In the genomic region with DNA sequence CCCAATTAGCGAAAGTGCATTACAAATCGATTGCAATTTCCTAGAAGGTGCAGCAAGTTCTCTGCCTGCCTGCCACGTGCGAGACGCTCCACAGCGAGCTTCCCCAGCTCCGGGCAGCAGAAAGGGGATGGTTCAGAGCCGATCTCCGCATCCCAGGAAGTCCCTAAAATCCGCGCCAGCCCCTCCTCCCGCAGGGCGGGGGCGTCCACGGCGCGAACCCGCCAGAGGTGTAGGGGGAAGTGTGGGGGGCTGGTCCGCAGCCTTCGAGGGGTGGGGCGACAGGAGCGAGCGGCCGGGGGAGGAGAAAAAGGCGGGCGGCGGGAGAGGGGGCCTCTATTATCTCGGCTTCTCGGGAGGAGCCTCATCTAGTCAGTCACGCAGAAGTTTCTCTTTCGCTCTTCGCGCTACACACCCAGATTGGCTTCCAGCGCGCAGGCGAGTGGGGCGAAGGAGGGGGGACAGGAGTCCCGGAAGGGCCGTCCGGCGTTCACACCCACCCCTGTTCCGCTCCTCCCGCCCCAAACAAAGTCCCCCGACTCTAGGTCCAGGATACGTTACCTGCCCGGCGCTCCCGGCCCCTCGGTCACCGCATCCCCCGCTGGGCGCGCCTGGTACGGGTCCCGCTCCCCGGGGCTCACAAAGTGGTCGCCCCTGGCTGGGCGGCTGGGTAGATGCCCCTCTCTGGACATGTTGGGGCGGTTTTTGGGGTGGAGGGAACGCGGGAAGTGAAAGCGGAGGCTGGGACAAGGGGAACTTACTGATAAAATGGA, we compare ENCODE assay signal across 1 cellular context.
TF ChIP-seq lines count a peak whose summit lies in the region.

No MANE protein-coding gene starts in this region.

TF ChIP-seq in K562, 482 proteins besides CTCF, POLR2A, EP300 and RAD21 (continued from another document and continues in another):
- TF ChIP-seq, protein P1, sequence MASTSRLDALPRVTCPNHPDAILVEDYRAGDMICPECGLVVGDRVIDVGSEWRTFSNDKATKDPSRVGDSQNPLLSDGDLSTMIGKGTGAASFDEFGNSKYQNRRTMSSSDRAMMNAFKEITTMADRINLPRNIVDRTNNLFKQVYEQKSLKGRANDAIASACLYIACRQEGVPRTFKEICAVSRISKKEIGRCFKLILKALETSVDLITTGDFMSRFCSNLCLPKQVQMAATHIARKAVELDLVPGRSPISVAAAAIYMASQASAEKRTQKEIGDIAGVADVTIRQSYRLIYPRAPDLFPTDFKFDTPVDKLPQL (IDR thresholded peaks at IDR 0.05; ENCODE audit: extremely low read depth, insufficient read length), result peak; percentile 64
- TF ChIP-seq ZNF263 (CRISPR knock-in tag; IDR thresholded peaks at IDR 0.05; ENCODE audit: borderline replicate concordance) (peak; percentile 74), SMARCC2 (IDR thresholded peaks at IDR 0.05; ENCODE audit: low read depth) (no peak; the same call in 1 of the 2 replicates), GATAD2B (IDR thresholded peaks at IDR 0.05; ENCODE audit: borderline replicate concordance) (no peak; the same call in 1 of the 2 replicates), FUS (optimal IDR thresholded peaks at IDR 0.05; ENCODE audit: low read depth, low read length) (no peak), SRSF9 (IDR thresholded peaks at IDR 0.05; ENCODE audit: borderline replicate concordance, low read depth, low read length) (no peak), SUPT5H (IDR thresholded peaks at IDR 0.05) (peak; percentile 88), ZEB2 (IDR thresholded peaks at IDR 0.05) (0 out of 2 replicates have a peak, but pooled peaks have one; percentile 45), KLF16 (IDR thresholded peaks at IDR 0.05) (no peak), PHF20 (IDR thresholded peaks at IDR 0.05; ENCODE audit: partially characterized antibody) (no peak), HOXB6 (CRISPR knock-in tag; IDR thresholded peaks at IDR 0.05; ENCODE audit: borderline replicate concordance) (no peak), SAFB2 (IDR thresholded peaks at IDR 0.05; ENCODE audit: borderline replicate concordance, low read depth, low read length, severe bottlenecking) (no peak), TBP (optimal IDR thresholded peaks at IDR 0.05; ENCODE audit: low read depth, low read length) (peak; percentile 92), ZNF79 (CRISPR knock-in tag; IDR thresholded peaks at IDR 0.05; ENCODE audit: low read depth) (no peak), ZNF121 (CRISPR knock-in tag; conservative IDR thresholded peaks at IDR 0.05) (no peak), FOXK1 (CRISPR knock-in tag; IDR thresholded peaks at IDR 0.05; ENCODE audit: borderline replicate concordance) (no peak), PHB2 (IDR thresholded peaks at IDR 0.05; ENCODE audit: low read depth) (no peak), XRCC3 (IDR thresholded peaks at IDR 0.05) (no peak), FOXJ3 (CRISPR knock-in tag; IDR thresholded peaks at IDR 0.05) (no peak), KDM1A (IDR thresholded peaks at IDR 0.05) (no peak; a peak in 2 of 4 replicates), TAF9B (IDR thresholded peaks at IDR 0.05; ENCODE audit: partially characterized antibody) (peak; percentile 39), DIDO1 (tag; IDR thresholded peaks at IDR 0.05; ENCODE audit: low read depth) (no peak), ETS2 (tag; IDR thresholded peaks at IDR 0.05; ENCODE audit: borderline replicate concordance, poor library complexity, severe bottlenecking) (no peak)
- TF ChIP-seq, protein P2, sequence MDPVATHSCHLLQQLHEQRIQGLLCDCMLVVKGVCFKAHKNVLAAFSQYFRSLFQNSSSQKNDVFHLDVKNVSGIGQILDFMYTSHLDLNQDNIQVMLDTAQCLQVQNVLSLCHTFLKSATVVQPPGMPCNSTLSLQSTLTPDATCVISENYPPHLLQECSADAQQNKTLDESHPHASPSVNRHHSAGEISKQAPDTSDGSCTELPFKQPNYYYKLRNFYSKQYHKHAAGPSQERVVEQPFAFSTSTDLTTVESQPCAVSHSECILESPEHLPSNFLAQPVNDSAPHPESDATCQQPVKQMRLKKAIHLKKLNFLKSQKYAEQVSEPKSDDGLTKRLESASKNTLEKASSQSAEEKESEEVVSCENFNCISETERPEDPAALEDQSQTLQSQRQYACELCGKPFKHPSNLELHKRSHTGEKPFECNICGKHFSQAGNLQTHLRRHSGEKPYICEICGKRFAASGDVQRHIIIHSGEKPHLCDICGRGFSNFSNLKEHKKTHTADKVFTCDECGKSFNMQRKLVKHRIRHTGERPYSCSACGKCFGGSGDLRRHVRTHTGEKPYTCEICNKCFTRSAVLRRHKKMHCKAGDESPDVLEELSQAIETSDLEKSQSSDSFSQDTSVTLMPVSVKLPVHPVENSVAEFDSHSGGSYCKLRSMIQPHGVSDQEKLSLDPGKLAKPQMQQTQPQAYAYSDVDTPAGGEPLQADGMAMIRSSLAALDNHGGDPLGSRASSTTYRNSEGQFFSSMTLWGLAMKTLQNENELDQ (CRISPR knock-in tag; IDR thresholded peaks at IDR 0.05; ENCODE audit: borderline replicate concordance), result no peak
- TF ChIP-seq, protein P3, sequence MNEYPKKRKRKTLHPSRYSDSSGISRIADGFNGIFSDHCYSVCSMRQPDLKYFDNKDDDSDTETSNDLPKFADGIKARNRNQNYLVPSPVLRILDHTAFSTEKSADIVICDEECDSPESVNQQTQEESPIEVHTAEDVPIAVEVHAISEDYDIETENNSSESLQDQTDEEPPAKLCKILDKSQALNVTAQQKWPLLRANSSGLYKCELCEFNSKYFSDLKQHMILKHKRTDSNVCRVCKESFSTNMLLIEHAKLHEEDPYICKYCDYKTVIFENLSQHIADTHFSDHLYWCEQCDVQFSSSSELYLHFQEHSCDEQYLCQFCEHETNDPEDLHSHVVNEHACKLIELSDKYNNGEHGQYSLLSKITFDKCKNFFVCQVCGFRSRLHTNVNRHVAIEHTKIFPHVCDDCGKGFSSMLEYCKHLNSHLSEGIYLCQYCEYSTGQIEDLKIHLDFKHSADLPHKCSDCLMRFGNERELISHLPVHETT (CRISPR knock-in tag; conservative IDR thresholded peaks at IDR 0.05 in 1 of 2, IDR thresholded peaks at IDR 0.05 in 1 of 2), result no peak
- TF ChIP-seq, protein P4, sequence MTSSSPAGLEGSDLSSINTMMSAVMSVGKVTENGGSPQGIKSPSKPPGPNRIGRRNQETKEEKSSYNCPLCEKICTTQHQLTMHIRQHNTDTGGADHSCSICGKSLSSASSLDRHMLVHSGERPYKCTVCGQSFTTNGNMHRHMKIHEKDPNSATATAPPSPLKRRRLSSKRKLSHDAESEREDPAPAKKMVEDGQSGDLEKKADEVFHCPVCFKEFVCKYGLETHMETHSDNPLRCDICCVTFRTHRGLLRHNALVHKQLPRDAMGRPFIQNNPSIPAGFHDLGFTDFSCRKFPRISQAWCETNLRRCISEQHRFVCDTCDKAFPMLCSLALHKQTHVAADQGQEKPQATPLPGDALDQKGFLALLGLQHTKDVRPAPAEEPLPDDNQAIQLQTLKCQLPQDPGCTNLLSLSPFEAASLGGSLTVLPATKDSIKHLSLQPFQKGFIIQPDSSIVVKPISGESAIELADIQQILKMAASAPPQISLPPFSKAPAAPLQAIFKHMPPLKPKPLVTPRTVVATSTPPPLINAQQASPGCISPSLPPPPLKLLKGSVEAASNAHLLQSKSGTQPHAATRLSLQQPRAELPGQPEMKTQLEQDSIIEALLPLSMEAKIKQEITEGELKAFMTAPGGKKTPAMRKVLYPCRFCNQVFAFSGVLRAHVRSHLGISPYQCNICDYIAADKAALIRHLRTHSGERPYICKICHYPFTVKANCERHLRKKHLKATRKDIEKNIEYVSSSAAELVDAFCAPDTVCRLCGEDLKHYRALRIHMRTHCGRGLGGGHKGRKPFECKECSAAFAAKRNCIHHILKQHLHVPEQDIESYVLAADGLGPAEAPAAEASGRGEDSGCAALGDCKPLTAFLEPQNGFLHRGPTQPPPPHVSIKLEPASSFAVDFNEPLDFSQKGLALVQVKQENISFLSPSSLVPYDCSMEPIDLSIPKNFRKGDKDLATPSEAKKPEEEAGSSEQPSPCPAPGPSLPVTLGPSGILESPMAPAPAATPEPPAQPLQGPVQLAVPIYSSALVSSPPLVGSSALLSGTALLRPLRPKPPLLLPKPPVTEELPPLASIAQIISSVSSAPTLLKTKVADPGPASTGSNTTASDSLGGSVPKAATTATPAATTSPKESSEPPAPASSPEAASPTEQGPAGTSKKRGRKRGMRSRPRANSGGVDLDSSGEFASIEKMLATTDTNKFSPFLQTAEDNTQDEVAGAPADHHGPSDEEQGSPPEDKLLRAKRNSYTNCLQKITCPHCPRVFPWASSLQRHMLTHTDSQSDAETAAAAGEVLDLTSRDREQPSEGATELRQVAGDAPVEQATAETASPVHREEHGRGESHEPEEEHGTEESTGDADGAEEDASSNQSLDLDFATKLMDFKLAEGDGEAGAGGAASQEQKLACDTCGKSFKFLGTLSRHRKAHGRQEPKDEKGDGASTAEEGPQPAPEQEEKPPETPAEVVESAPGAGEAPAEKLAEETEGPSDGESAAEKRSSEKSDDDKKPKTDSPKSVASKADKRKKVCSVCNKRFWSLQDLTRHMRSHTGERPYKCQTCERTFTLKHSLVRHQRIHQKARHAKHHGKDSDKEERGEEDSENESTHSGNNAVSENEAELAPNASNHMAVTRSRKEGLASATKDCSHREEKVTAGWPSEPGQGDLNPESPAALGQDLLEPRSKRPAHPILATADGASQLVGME (CRISPR knock-in tag; IDR thresholded peaks at IDR 0.05), result no peak
- TF ChIP-seq, protein P5, sequence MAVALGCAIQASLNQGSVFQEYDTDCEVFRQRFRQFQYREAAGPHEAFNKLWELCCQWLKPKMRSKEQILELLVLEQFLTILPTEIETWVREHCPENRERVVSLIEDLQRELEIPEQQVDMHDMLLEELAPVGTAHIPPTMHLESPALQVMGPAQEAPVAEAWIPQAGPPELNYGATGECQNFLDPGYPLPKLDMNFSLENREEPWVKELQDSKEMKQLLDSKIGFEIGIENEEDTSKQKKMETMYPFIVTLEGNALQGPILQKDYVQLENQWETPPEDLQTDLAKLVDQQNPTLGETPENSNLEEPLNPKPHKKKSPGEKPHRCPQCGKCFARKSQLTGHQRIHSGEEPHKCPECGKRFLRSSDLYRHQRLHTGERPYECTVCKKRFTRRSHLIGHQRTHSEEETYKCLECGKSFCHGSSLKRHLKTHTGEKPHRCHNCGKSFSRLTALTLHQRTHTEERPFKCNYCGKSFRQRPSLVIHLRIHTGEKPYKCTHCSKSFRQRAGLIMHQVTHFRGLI (CRISPR knock-in tag; IDR thresholded peaks at IDR 0.05), result no peak
- TF ChIP-seq, protein P6, sequence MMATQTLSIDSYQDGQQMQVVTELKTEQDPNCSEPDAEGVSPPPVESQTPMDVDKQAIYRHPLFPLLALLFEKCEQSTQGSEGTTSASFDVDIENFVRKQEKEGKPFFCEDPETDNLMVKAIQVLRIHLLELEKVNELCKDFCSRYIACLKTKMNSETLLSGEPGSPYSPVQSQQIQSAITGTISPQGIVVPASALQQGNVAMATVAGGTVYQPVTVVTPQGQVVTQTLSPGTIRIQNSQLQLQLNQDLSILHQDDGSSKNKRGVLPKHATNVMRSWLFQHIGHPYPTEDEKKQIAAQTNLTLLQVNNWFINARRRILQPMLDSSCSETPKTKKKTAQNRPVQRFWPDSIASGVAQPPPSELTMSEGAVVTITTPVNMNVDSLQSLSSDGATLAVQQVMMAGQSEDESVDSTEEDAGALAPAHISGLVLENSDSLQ (IDR thresholded peaks at IDR 0.05), result peak; percentile 71
- TF ChIP-seq, protein P7, sequence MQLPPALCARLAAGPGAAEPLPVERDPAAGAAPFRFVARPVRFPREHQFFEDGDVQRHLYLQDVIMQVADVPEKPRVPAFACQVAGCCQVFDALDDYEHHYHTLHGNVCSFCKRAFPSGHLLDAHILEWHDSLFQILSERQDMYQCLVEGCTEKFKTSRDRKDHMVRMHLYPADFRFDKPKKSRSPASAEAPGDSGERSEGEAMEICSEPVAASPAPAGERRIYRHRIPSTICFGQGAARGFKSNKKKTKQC (CRISPR knock-in tag; IDR thresholded peaks at IDR 0.05), result peak; percentile 60
- TF ChIP-seq, protein P8, sequence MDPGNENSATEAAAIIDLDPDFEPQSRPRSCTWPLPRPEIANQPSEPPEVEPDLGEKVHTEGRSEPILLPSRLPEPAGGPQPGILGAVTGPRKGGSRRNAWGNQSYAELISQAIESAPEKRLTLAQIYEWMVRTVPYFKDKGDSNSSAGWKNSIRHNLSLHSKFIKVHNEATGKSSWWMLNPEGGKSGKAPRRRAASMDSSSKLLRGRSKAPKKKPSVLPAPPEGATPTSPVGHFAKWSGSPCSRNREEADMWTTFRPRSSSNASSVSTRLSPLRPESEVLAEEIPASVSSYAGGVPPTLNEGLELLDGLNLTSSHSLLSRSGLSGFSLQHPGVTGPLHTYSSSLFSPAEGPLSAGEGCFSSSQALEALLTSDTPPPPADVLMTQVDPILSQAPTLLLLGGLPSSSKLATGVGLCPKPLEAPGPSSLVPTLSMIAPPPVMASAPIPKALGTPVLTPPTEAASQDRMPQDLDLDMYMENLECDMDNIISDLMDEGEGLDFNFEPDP (CRISPR knock-in tag; IDR thresholded peaks at IDR 0.05), result no peak
- TF ChIP-seq, protein P9, sequence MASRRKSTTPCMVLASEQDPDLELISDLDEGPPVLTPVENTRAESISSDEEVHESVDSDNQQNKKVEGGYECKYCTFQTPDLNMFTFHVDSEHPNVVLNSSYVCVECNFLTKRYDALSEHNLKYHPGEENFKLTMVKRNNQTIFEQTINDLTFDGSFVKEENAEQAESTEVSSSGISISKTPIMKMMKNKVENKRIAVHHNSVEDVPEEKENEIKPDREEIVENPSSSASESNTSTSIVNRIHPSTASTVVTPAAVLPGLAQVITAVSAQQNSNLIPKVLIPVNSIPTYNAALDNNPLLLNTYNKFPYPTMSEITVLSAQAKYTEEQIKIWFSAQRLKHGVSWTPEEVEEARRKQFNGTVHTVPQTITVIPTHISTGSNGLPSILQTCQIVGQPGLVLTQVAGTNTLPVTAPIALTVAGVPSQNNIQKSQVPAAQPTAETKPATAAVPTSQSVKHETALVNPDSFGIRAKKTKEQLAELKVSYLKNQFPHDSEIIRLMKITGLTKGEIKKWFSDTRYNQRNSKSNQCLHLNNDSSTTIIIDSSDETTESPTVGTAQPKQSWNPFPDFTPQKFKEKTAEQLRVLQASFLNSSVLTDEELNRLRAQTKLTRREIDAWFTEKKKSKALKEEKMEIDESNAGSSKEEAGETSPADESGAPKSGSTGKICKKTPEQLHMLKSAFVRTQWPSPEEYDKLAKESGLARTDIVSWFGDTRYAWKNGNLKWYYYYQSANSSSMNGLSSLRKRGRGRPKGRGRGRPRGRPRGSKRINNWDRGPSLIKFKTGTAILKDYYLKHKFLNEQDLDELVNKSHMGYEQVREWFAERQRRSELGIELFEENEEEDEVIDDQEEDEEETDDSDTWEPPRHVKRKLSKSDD (conservative IDR thresholded peaks at IDR 0.05; ENCODE audit: low read length), result no peak
- TF ChIP-seq, protein P10, sequence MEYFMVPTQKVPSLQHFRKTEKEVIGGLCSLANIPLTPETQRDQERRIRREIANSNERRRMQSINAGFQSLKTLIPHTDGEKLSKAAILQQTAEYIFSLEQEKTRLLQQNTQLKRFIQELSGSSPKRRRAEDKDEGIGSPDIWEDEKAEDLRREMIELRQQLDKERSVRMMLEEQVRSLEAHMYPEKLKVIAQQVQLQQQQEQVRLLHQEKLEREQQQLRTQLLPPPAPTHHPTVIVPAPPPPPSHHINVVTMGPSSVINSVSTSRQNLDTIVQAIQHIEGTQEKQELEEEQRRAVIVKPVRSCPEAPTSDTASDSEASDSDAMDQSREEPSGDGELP (CRISPR knock-in tag; IDR thresholded peaks at IDR 0.05; ENCODE audit: borderline replicate concordance), result peak; percentile 88
- TF ChIP-seq, protein P11, sequence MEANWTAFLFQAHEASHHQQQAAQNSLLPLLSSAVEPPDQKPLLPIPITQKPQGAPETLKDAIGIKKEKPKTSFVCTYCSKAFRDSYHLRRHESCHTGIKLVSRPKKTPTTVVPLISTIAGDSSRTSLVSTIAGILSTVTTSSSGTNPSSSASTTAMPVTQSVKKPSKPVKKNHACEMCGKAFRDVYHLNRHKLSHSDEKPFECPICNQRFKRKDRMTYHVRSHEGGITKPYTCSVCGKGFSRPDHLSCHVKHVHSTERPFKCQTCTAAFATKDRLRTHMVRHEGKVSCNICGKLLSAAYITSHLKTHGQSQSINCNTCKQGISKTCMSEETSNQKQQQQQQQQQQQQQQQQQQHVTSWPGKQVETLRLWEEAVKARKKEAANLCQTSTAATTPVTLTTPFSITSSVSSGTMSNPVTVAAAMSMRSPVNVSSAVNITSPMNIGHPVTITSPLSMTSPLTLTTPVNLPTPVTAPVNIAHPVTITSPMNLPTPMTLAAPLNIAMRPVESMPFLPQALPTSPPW (CRISPR knock-in tag; IDR thresholded peaks at IDR 0.05), result no peak
